In the genomic region with DNA sequence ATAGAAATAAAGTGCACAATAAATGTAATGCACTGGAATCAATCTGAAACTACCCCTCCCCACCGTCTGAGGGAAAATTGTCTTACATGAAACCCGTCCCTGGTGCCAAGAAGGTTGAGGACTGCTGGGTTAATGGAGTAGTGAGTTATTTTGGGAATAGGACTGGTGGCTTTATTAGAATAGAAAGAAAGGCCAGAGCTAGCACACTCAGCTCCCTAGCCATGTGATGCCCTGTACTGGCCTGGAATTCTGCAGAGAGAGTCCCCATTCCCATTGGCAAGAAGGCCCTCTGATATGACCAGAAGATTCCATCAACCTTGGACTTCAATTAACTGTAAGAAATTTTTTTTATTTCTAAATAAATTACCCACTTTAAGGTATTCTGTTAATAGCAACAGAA, we compare ENCODE assay signal across 27 cellular contexts.
DNase-seq lines count a peak whose midpoint lies in the region; ATAC-seq lines count a peak whose summit lies in the region.
"Had no signal": no experiment of that assay in that cellular context is flagged by ENCODE, and none has a peak within 500 bp of the region (broad histone marks: within the 10 kb centered on the region; RNA-seq: fewer than 3 reads in every experiment).

No MANE protein-coding gene starts in this region.

- H3K36me3 Mint-ChIP-seq in activated naive CD8-positive, alpha-beta T cell treated with anti-CD3 and anti-CD28 coated beads, Interleukin-2, amount 50 U/mL, for 24 hours (ENCODE audit: low read depth): no peaks in the 10 kb centered on the region
- H3K36me3 Mint-ChIP-seq: CD14-positive monocyte; CD4-positive, alpha-beta memory T cell; CD4-positive, CD25-positive, alpha-beta regulatory T cell; CD8-positive, alpha-beta memory T cell; CD8-positive, alpha-beta T cell had no signal

- H3K4me1 Mint-ChIP-seq in activated naive CD8-positive, alpha-beta T cell treated with anti-CD3 and anti-CD28 coated beads, Interleukin-2, amount 50 U/mL, for 24 hours: no peaks in the 10 kb centered on the region
- H3K4me1 Mint-ChIP-seq: B cell; CD4-positive, alpha-beta memory T cell; CD4-positive, CD25-positive, alpha-beta regulatory T cell; CD8-positive, alpha-beta memory T cell had no signal

- no peak overlapping the region for H3K4me3 Mint-ChIP-seq in activated naive CD8-positive, alpha-beta T cell treated with anti-CD3 and anti-CD28 coated beads, Interleukin-2, amount 50 U/mL, for 24 hours
- H3K4me3 Mint-ChIP-seq: B cell; CD14-positive monocyte; CD4-positive, alpha-beta memory T cell; CD4-positive, alpha-beta T cell; CD4-positive, CD25-positive, alpha-beta regulatory T cell; CD8-positive, alpha-beta memory T cell; CD8-positive, alpha-beta T cell had no signal

- peak; percentile 22 for ATAC-seq in left ventricle myocardium superior
- ATAC-seq in Right ventricle myocardium inferior: no peak
- no peak for ATAC-seq in activated naive CD8-positive, alpha-beta T cell treated with anti-CD3 and anti-CD28 coated beads, Interleukin-2, amount 50 U/mL, for 24 hours
- ATAC-seq: A549; CD8-positive, alpha-beta T cell had no signal

- intact Hi-C loops in left ventricle myocardium superior (cut with micrococcal nuclease) (no loop called here), Right ventricle myocardium inferior (cut with DNase I) (no loop called here)

- peaks cover 11% of the 10 kb centered on the region for H3K9me3 Mint-ChIP-seq in activated naive CD8-positive, alpha-beta T cell treated with anti-CD3 and anti-CD28 coated beads, Interleukin-2, amount 50 U/mL, for 24 hours

- H3K27me3 Mint-ChIP-seq in activated naive CD8-positive, alpha-beta T cell treated with anti-CD3 and anti-CD28 coated beads, Interleukin-2, amount 50 U/mL, for 24 hours: no peaks in the 10 kb centered on the region
- H3K27me3 Mint-ChIP-seq: B cell; CD4-positive, alpha-beta memory T cell; CD4-positive, alpha-beta T cell; CD4-positive, CD25-positive, alpha-beta regulatory T cell; CD8-positive, alpha-beta memory T cell had no signal

- no peak for DNase-seq in left ventricle myocardium superior
- no peak for DNase-seq in Right ventricle myocardium inferior (ENCODE audit: missing footprints)
- DNase-seq in myocyte (ENCODE audit: low read depth): peak; percentile 38
- DNase-seq in activated naive CD8-positive, alpha-beta T cell treated with anti-CD3 and anti-CD28 coated beads, Interleukin-2, amount 50 U/mL, for 24 hours: no peak
- DNase-seq: 8988T; ACHN; AML-193; BE2C; C1 segment of cervical spinal cord; Caco-2; Calu3; CD4-positive, alpha-beta memory T cell; CD4-positive, alpha-beta T cell; CD4-positive, CD25-positive, alpha-beta regulatory T cell; CD8-positive, alpha-beta memory T cell; CD8-positive, alpha-beta T cell; COR-L47; DMS 273 treated with DMSO at 0.1 percent for 48 hours; DMS153; DMS53; DMS79; DMS79 treated with DMSO at 0.1 percent for 48 hours; DND-41; EL had no signal

- H3K27ac Mint-ChIP-seq in activated naive CD8-positive, alpha-beta T cell treated with anti-CD3 and anti-CD28 coated beads, Interleukin-2, amount 50 U/mL, for 24 hours: no peak overlapping the region
- H3K27ac Mint-ChIP-seq: B cell; CD14-positive monocyte; CD4-positive, alpha-beta memory T cell; CD4-positive, alpha-beta T cell; CD4-positive, CD25-positive, alpha-beta regulatory T cell; CD8-positive, alpha-beta memory T cell; CD8-positive, alpha-beta T cell had no signal
